ENCODE assay signal across 28 cellular contexts in the genomic region with DNA sequence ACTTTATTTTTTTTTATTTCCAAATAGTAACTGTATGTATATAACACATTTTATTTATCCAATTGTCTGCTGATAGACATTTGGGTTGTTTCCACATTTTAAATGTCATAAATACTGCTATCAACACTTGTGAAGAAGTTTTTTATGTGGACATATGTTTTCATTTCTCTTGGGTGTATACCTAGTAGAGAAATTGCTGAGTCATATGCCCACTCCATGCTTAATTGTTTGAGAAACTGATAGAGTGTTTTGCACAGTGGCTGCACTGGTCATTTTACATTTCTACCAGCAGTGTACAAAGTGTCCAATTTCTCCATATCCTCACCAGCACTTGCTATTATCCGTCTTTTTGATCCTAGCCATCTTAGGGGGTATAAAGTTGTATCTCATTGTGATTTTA.
"Had no signal": no experiment of that assay in that cellular context is flagged by ENCODE, and none has a peak within 500 bp of the region (broad histone marks: within the 10 kb centered on the region; RNA-seq: fewer than 3 reads in every experiment).

No MANE protein-coding gene starts in this region.

- ATAC-seq: activated CD8-positive, alpha-beta T cell treated with anti-CD3 and anti-CD28 coated beads for 36 hours; activated T-cell treated with anti-CD3 and anti-CD28 coated beads, Interleukin-2, amount 50 U/mL, for 72 hours; activated T-helper 17 cell treated with anti-CD3 and anti-CD28 coated beads, Interleukin-2, amount 50 U/mL, for 72 hours had no signal

- H3K27me3 ChIP-seq: ascending aorta, cardiac muscle cell, colonic mucosa, SJSA1 had no signal

- H3K9ac ChIP-seq: SK-N-SH had no signal

- H2AFZ ChIP-seq: PC-9 had no signal

- H3K27ac ChIP-seq: ascending aorta, cardiac muscle cell, colonic mucosa, PC-9, SJSA1 had no signal

- DNase-seq: activated CD4-positive, alpha-beta T cell treated with anti-CD3 and anti-CD28 coated beads, Interleukin-2, amount 10 ng/mL, durations not matched to agents 24 days and 14 days; activated CD4-positive, alpha-beta T cell treated with anti-CD3 and anti-CD28 coated beads, Interleukin-2, amount 50 U/mL, for 4 hours; activated CD8-positive, alpha-beta T cell treated with anti-CD3 and anti-CD28 coated beads for 36 hours; activated effector memory CD4-positive, alpha-beta T cell treated with anti-CD3 and anti-CD28 coated beads, Interleukin-2, amount 50 U/mL, for 16 hours; activated naive CD4-positive, alpha-beta T cell treated with Interleukin-2 at 50 U/mL for 16 hours; activated naive CD8-positive, alpha-beta T cell treated with anti-CD3 and anti-CD28 coated beads, Interleukin-2, amount 10 ng/mL, durations not matched to agents 7 days and 5 days; activated T-cell treated with anti-CD3 and anti-CD28 coated beads, Interleukin-2, amount 50 U/mL, for 1 hour; activated T-cell treated with anti-CD3 and anti-CD28 coated beads, Interleukin-2, amount 50 U/mL, for 72 hours; amygdala; colonic mucosa; MM.1S; MV-4-11; NCI-H1092 treated with DMSO at 0.1 percent for 48 hours; NCI-H1417; NCI-H187 treated with DMSO at 0.1 percent for 48 hours; NCI-H2081; NCI-H345; NCI-H510A; NCI-H748 treated with DMSO at 0.1 percent for 48 hours; NK-92 treated with Interleukin-12 subunit alpha and Interleukin-12 subunit beta, amount 100 ng/mL, for 24 hours; PC-9; SHP77 treated with DMSO at 0.1 percent for 48 hours; SK-N-SH had no signal

- FAIRE-seq: TTC549 had no signal

- H3K4me1 ChIP-seq: ascending aorta, colonic mucosa, SJSA1 had no signal

- H3K4me3 ChIP-seq: ascending aorta, cardiac muscle cell, colonic mucosa, PC-9, SJSA1 had no signal

- H3K9me3 ChIP-seq: ascending aorta, colonic mucosa, SJSA1, SK-N-SH had no signal

- H3K4me2 ChIP-seq: PC-9, SK-N-SH had no signal

- H3K36me3 ChIP-seq: ascending aorta, cardiac muscle cell, colonic mucosa, SJSA1 had no signal
